In genomic region chr14:102949801-102950451, GRCh38 we compare ENCODE assay signal across 10 cellular contexts. TPM values are rescaled to one million over a fixed set of nuclear protein-coding genes. Genes with fewer than 3 reads are reported as not detected.
DNase-seq lines count a peak whose midpoint lies in the region; ATAC-seq and TF ChIP-seq lines count a peak whose summit lies in the region.
"Had no signal": no experiment of that assay in that cellular context is flagged by ENCODE, and none has a peak within 500 bp of the region (broad histone marks: within the 10 kb centered on the region; RNA-seq: fewer than 3 reads in every experiment).

No MANE protein-coding gene starts in this region.

- peak overlapping the region; percentile 93 for H3K27ac Mint-ChIP-seq in activated naive CD8-positive, alpha-beta T cell
- H3K27ac Mint-ChIP-seq in activated naive CD8-positive, alpha-beta T cell treated with anti-CD3 and anti-CD28 coated beads, Interleukin-2, amount 50 U/mL, for 24 hours: no peak overlapping the region
- peak overlapping the region; percentile 50 for H3K27ac Mint-ChIP-seq in type B pancreatic cell

- ATAC-seq in activated naive CD8-positive, alpha-beta T cell treated with anti-CD3 and anti-CD28 coated beads, Interleukin-2, amount 50 U/mL, for 24 hours: no peak
- ATAC-seq in left lung: peak; percentile 11

- H3K27me3 Mint-ChIP-seq in activated naive CD8-positive, alpha-beta T cell: no peaks in the 10 kb centered on the region
- no peaks in the 10 kb centered on the region for H3K27me3 Mint-ChIP-seq in activated naive CD8-positive, alpha-beta T cell treated with anti-CD3 and anti-CD28 coated beads, Interleukin-2, amount 50 U/mL, for 24 hours
- no peaks in the 10 kb centered on the region for H3K27me3 Mint-ChIP-seq in type B pancreatic cell
- H3K27me3 Mint-ChIP-seq: activated T-cell treated with anti-CD3 and anti-CD28 coated beads, Interleukin-2, amount 50 U/mL, for 24 hours had no signal

- no peaks in the 10 kb centered on the region for H3K9me3 ChIP-seq in left lung
- H3K9me3 ChIP-seq in ovary: no peaks in the 10 kb centered on the region

- peaks cover 26% of the 10 kb centered on the region for H3K4me1 Mint-ChIP-seq in activated naive CD8-positive, alpha-beta T cell (ENCODE audit: low read depth)
- peaks cover 15% of the 10 kb centered on the region for H3K4me1 Mint-ChIP-seq in activated naive CD8-positive, alpha-beta T cell treated with anti-CD3 and anti-CD28 coated beads, Interleukin-2, amount 50 U/mL, for 24 hours
- no peaks in the 10 kb centered on the region for H3K4me1 Mint-ChIP-seq in type B pancreatic cell (ENCODE audit: unreplicated experiment)

- TF ChIP-seq CTCF in left lung (IDR thresholded peaks at IDR 0.05) (no peak), type B pancreatic cell (conservative IDR thresholded peaks at IDR 0.05) (no peak), ovary (IDR thresholded peaks at IDR 0.05) (no peak)

- H3K4me3 Mint-ChIP-seq in activated naive CD8-positive, alpha-beta T cell: no peak overlapping the region
- H3K4me3 Mint-ChIP-seq in activated naive CD8-positive, alpha-beta T cell treated with anti-CD3 and anti-CD28 coated beads, Interleukin-2, amount 50 U/mL, for 24 hours: no peak overlapping the region
- H3K4me3 Mint-ChIP-seq in type B pancreatic cell: no peak overlapping the region
- H3K4me3 Mint-ChIP-seq: activated T-cell treated with anti-CD3 and anti-CD28 coated beads, Interleukin-2, amount 50 U/mL, for 24 hours had no signal

- no peak for DNase-seq in activated naive CD8-positive, alpha-beta T cell treated with anti-CD3 and anti-CD28 coated beads, Interleukin-2, amount 50 U/mL, for 24 hours
- DNase-seq in amygdala (lab: John Stamatoyannopoulos, UW) (peak in 54 of 56 donors; percentile 12 to 88 (median 66)), left lung (peak in 1 of 2 donors; percentile 68), type B pancreatic cell (ENCODE audit: extremely low spot score, unreplicated experiment) (no peak), SKM-1 (lab: John Stamatoyannopoulos, UW; ENCODE audit: unreplicated experiment) (no peak), ovary (no peak)
- DNase-seq in stimulated activated CD4-positive, alpha-beta T cell treated with anti-CD3 and anti-CD28 coated beads, Interleukin-1b, Interleukin-23, amount 100 ng/mL, for 48 hours: no peak
- DNase-seq: RPMI8226 had no signal

- no peak overlapping the region for H3K27ac ChIP-seq in left lung
- H3K27ac ChIP-seq in ovary: no peak overlapping the region

- TF ChIP-seq EP300 in ovary (IDR thresholded peaks at IDR 0.05): no peak

- intact Hi-C loops in left lung (cut with DNase I) (no loop called here), ovary (cut with DNase I) (no loop called here)

- H3K36me3 Mint-ChIP-seq in activated naive CD8-positive, alpha-beta T cell: peaks cover 7% of the 10 kb centered on the region
- H3K36me3 Mint-ChIP-seq in activated naive CD8-positive, alpha-beta T cell treated with anti-CD3 and anti-CD28 coated beads, Interleukin-2, amount 50 U/mL, for 24 hours (ENCODE audit: low read depth): no peaks in the 10 kb centered on the region
- peaks cover 7% of the 10 kb centered on the region for H3K36me3 Mint-ChIP-seq in type B pancreatic cell

- 61 to 70% (median 67%) methylated on average over 23 of the region's 23 CpGs for WGBS in ovary, 3 donors

- H3K27me3 ChIP-seq in left lung (no peaks in the 10 kb centered on the region), ovary (no peaks in the 10 kb centered on the region)

- H3K9me3 Mint-ChIP-seq in activated naive CD8-positive, alpha-beta T cell (ENCODE audit: low read depth): no peaks in the 10 kb centered on the region
- H3K9me3 Mint-ChIP-seq in activated naive CD8-positive, alpha-beta T cell treated with anti-CD3 and anti-CD28 coated beads, Interleukin-2, amount 50 U/mL, for 24 hours: no peaks in the 10 kb centered on the region
- no peaks in the 10 kb centered on the region for H3K9me3 Mint-ChIP-seq in type B pancreatic cell
- H3K9me3 Mint-ChIP-seq: activated T-cell treated with anti-CD3 and anti-CD28 coated beads, Interleukin-2, amount 50 U/mL, for 24 hours had no signal

- H3K4me1 ChIP-seq in left lung: peaks cover 0 to 4% of the 10 kb centered on the region in 2 donors
- no peaks in the 10 kb centered on the region for H3K4me1 ChIP-seq in ovary (ENCODE audit: insufficient read depth)

- no peak for TF ChIP-seq POLR2A in ovary (IDR thresholded peaks at IDR 0.05)

- H3K4me3 ChIP-seq in left lung (no peak overlapping the region), ovary (no peak overlapping the region)

- H3K36me3 ChIP-seq in left lung (peaks cover 0 to 93% of the 10 kb centered on the region in 2 donors), ovary (no peaks in the 10 kb centered on the region)

RNA-seq across cellular contexts. Expression of gene AMN, which starts 27.5 kb away (rescaled TPM):
- total RNA-seq in left lung (10 to 100 TPM; 16.9 to 23.2 TPM), type B pancreatic cell (ENCODE audit: low replicate concordance) (18.3 and 51.7 TPM in 2 replicates), ovary (1 to 10 TPM in 3 of 7 donors, under 1 TPM in 4; 0.10 to 4.6 (median 0.71) TPM)
- under 1 TPM in 1 of 2 donors, not detected in 1; 0.47 TPM for polyA plus RNA-seq in ovary

Comparison
In these comparisons a context has a peak if more than half of its experiments do, and no peak if none do; other contexts are left out.
1. DNase-seq: peak in amygdala (54 of 56); none in activated naive CD8-positive, alpha-beta T cell treated with anti-CD3 and anti-CD28 coated beads, Interleukin-2, amount 50 U/mL, for 24 hours (single experiment), type B pancreatic cell (single experiment), stimulated activated CD4-positive, alpha-beta T cell treated with anti-CD3 and anti-CD28 coated beads, Interleukin-1b, Interleukin-23, amount 100 ng/mL, for 48 hours (single experiment), SKM-1 (single experiment) and ovary (0 of 5).